ENCODE assay signal across 15 cellular contexts in genomic region chr5:149456597-149457392, GRCh38.
DNase-seq lines count a peak whose midpoint lies in the region; ATAC-seq, FAIRE-seq and TF ChIP-seq lines count a peak whose summit lies in the region.
"Had no signal": no experiment of that assay in that cellular context is flagged by ENCODE, and none has a peak within 500 bp of the region (broad histone marks: within the 10 kb centered on the region; RNA-seq: fewer than 3 reads in every experiment).

No MANE protein-coding gene starts in this region.

- no peak overlapping the region for H3K4me2 ChIP-seq in astrocyte (ENCODE audit: low read length)
- no peak overlapping the region for H3K4me2 ChIP-seq in hepatocyte

- H3K4me1 ChIP-seq in HEK293 (ENCODE audit: control insufficient read depth, insufficient read depth, low read length) (no peaks in the 10 kb centered on the region), astrocyte (ENCODE audit: insufficient read depth, low read length) (peaks cover 37% of the 10 kb centered on the region), hepatocyte (ENCODE audit: insufficient read depth) (peaks cover 35% of the 10 kb centered on the region)

- intact Hi-C loops in sciatic nerve (cut with DNase I): no loop called here

- no peaks in the 10 kb centered on the region for H4K20me1 ChIP-seq in astrocyte (ENCODE audit: insufficient read depth, low read length)
- H4K20me1 ChIP-seq in hepatocyte (ENCODE audit: insufficient read depth, poor library complexity, severe bottlenecking): no peaks in the 10 kb centered on the region

- WGBS in hepatocyte (ENCODE audit: low lambda C conversion rate, missing lambda C conversion rate): 52% methylated on average over 5 of the region's 6 CpGs

- H3K36me3 ChIP-seq in HEK293 (ENCODE audit: control insufficient read depth in 2 of 2, insufficient read depth in 1 of 2, low read length in 2 of 2): no peaks in the 10 kb centered on the region
- H3K36me3 ChIP-seq in astrocyte (ENCODE audit: insufficient read depth, low read length): no peaks in the 10 kb centered on the region
- H3K36me3 ChIP-seq in hepatocyte (replicated peaks; ENCODE audit: insufficient read depth, low read depth): no peaks in the 10 kb centered on the region

- H3K27ac ChIP-seq in HEK293 (ENCODE audit: extremely low read depth, low read depth, low read length) (no peak overlapping the region), astrocyte (ENCODE audit: low read depth, low read length) (no peak overlapping the region), hepatocyte (peak overlapping the region; percentile 92)

- POLR2A ChIA-PET in HEK293 (lab: Yijun Ruan, JAX): interaction anchor here (1.1 kb wide), 1 partner anchor 106 kb away, joined by 3 read pairs; no protein-coding TSS in a partner anchor

- H2AFZ ChIP-seq in astrocyte (ENCODE audit: low read depth, low read length) (no peak overlapping the region), hepatocyte (no peak overlapping the region)

- H3K9me3 Mint-ChIP-seq in astrocyte (ENCODE audit: unreplicated experiment) (no peaks in the 10 kb centered on the region), progenitor cell of endocrine pancreas (ENCODE audit: low read depth) (no peaks in the 10 kb centered on the region)
- H3K9me3 Mint-ChIP-seq: IgD-negative memory B cell, type B pancreatic cell, WTC11 had no signal

- no peaks in the 10 kb centered on the region for H3K79me2 ChIP-seq in astrocyte (ENCODE audit: insufficient read depth, low read length)
- no peaks in the 10 kb centered on the region for H3K79me2 ChIP-seq in hepatocyte

- no peaks in the 10 kb centered on the region for H3K9me2 ChIP-seq in hepatocyte (replicated peaks; ENCODE audit: insufficient read depth)

- no peak for FAIRE-seq in astrocyte (lab: Jason Lieb, UNC)
- FAIRE-seq: keratinocyte had no signal

- H3K27me3 Mint-ChIP-seq in astrocyte (ENCODE audit: low read depth, unreplicated experiment): no peaks in the 10 kb centered on the region
- H3K27me3 Mint-ChIP-seq in progenitor cell of endocrine pancreas: no peaks in the 10 kb centered on the region
- H3K27me3 Mint-ChIP-seq: type B pancreatic cell had no signal

- H3K4me1 Mint-ChIP-seq in astrocyte (ENCODE audit: low read depth, unreplicated experiment): peaks cover 43% of the 10 kb centered on the region
- peaks cover 15% of the 10 kb centered on the region for H3K4me1 Mint-ChIP-seq in progenitor cell of endocrine pancreas (ENCODE audit: low read depth)
- H3K4me1 Mint-ChIP-seq: IgD-negative memory B cell had no signal

- CTCF ChIA-PET in HEK293 (lab: Yijun Ruan, JAX): interaction anchor here (0.6 to 1.1 kb wide), 4 partner anchors 15 to 177 kb away, joined by 3 to 4 read pairs (median 3); no protein-coding TSS in a partner anchor

- no peak overlapping the region for H3K9ac ChIP-seq in astrocyte (ENCODE audit: low read length)

- H3K9me3 ChIP-seq in HEK293 (ENCODE audit: control insufficient read depth, insufficient read depth, low read depth, low read length) (no peaks in the 10 kb centered on the region), astrocyte (ENCODE audit: insufficient read depth, low read depth, low read length) (no peaks in the 10 kb centered on the region), hepatocyte (ENCODE audit: low read depth) (no peaks in the 10 kb centered on the region)

- peaks cover 2% of the 10 kb centered on the region for H3K36me3 Mint-ChIP-seq in astrocyte (ENCODE audit: low read depth, unreplicated experiment)
- no peaks in the 10 kb centered on the region for H3K36me3 Mint-ChIP-seq in progenitor cell of endocrine pancreas (ENCODE audit: insufficient read depth)
- H3K36me3 Mint-ChIP-seq: IgD-negative memory B cell, type B pancreatic cell, WTC11 had no signal

- TF ChIP-seq CTCF in HEK293 (tag by site-specific recombination; IDR thresholded peaks at IDR 0.05) (no peak), astrocyte (IDR thresholded peaks at IDR 0.05; ENCODE audit: insufficient read depth, low read depth, low read length) (no peak), hepatocyte (IDR thresholded peaks at IDR 0.05; ENCODE audit: poor library complexity) (no peak), progenitor cell of endocrine pancreas (IDR thresholded peaks at IDR 0.05; ENCODE audit: unreplicated experiment) (no peak)

- H3K4me3 ChIP-seq in HEK293 (ENCODE audit: low read depth, low read length) (no peak overlapping the region), astrocyte (ENCODE audit: insufficient read depth, low read depth, low read length) (no peak overlapping the region), hepatocyte (no peak overlapping the region)

- H3K27me3 ChIP-seq in astrocyte (ENCODE audit: insufficient read depth, low read length) (no peaks in the 10 kb centered on the region), hepatocyte (no peaks in the 10 kb centered on the region)

- H3K4me3 Mint-ChIP-seq in astrocyte (ENCODE audit: unreplicated experiment) (no peak overlapping the region), progenitor cell of endocrine pancreas (ENCODE audit: low read depth) (no peak overlapping the region)
- H3K4me3 Mint-ChIP-seq: IgD-negative memory B cell, type B pancreatic cell, WTC11 had no signal

- ATAC-seq in sciatic nerve: no peak
- ATAC-seq in GM19035 (IDR thresholded peaks at IDR 0.05; ENCODE audit: unreplicated experiment): no peak
- ATAC-seq: WTC11 had no signal

- H3K27ac Mint-ChIP-seq in astrocyte (ENCODE audit: unreplicated experiment): peak overlapping the region; percentile 91
- H3K27ac Mint-ChIP-seq in progenitor cell of endocrine pancreas: peak overlapping the region; percentile 73
- H3K27ac Mint-ChIP-seq: IgD-negative memory B cell, WTC11 had no signal

- DNase-seq in astrocyte (ENCODE audit: low read depth) (no peak), hepatocyte (ENCODE audit: low spot score) (peak; percentile 77), progenitor cell of endocrine pancreas (ENCODE audit: low spot score, unreplicated experiment) (no peak), NCI-H1930 (lab: John Stamatoyannopoulos, UW) (no peak), sciatic nerve (ENCODE audit: low spot score) (no peak), NCI-H1436 (lab: John Stamatoyannopoulos, UW) (no peak)
- DNase-seq: activated T-cell treated with anti-CD3 and anti-CD28 coated beads, Interleukin-2, amount 50 U/mL, for 1 hour; C1 segment of cervical spinal cord; NCI-H2171 treated with DMSO at 0.1 percent for 48 hours had no signal

TF ChIP-seq in HEK293, 187 proteins besides CTCF, POLR2A, EP300 and RAD21 (continues in another document):
- TF ChIP-seq GLIS1 (tag by site-specific recombination; IDR thresholded peaks at IDR 0.05) (peak; percentile 93), OVOL3 (tag by site-specific recombination; IDR thresholded peaks at IDR 0.05) (no peak), ZNF114 (tag by site-specific recombination; IDR thresholded peaks at IDR 0.05) (no peak), ZNF121 (tag by site-specific recombination; IDR thresholded peaks at IDR 0.05) (no peak), ZBTB10 (tag by site-specific recombination; IDR thresholded peaks at IDR 0.05) (no peak), ZNF639 (tag by site-specific recombination; IDR thresholded peaks at IDR 0.05) (no peak), PRDM1 (tag by site-specific recombination; IDR thresholded peaks at IDR 0.05) (peak; percentile 56), ZNF223 (tag by site-specific recombination; IDR thresholded peaks at IDR 0.05) (no peak), ZNF155 (tag by site-specific recombination; IDR thresholded peaks at IDR 0.05) (no peak), ZNF416 (tag by site-specific recombination; IDR thresholded peaks at IDR 0.05) (no peak), ZNF548 (tag by site-specific recombination; IDR thresholded peaks at IDR 0.05) (no peak), YY2 (tag by site-specific recombination; IDR thresholded peaks at IDR 0.05) (no peak), ZNF366 (tag by site-specific recombination; conservative IDR thresholded peaks at IDR 0.05) (peak; percentile 95)
